In genomic region chr19:48135411-48135810, GRCh38 we compare ENCODE assay signal across 16 cellular contexts. TPM values are rescaled to one million over a fixed set of nuclear protein-coding genes. Genes with fewer than 3 reads are reported as not detected.
A peak's percentile ranks its signal among the peaks of the same experiment; 100 is the strongest.
DNase-seq lines count a peak whose midpoint lies in the region; ATAC-seq and TF ChIP-seq lines count a peak whose summit lies in the region.
"Had no signal": no experiment of that assay in that cellular context is flagged by ENCODE, and none has a peak within 500 bp of the region (broad histone marks: within the 10 kb centered on the region; RNA-seq: fewer than 3 reads in every experiment).

No MANE protein-coding gene starts in this region.

- no peaks in the 10 kb centered on the region for H3K4me1 ChIP-seq in mucosa of descending colon (ENCODE audit: low read depth)
- H3K4me1 ChIP-seq: uterus had no signal

- H3K9me3 ChIP-seq in mucosa of descending colon: no peaks in the 10 kb centered on the region
- H3K9me3 ChIP-seq: ovary, uterus had no signal

- no peak overlapping the region for H3K4me3 Mint-ChIP-seq in activated CD4-positive, alpha-beta T cell treated with anti-CD3 and anti-CD28 coated beads for 36 hours
- H3K4me3 Mint-ChIP-seq in activated naive CD8-positive, alpha-beta T cell treated with anti-CD3 and anti-CD28 coated beads for 36 hours: no peak overlapping the region
- H3K4me3 Mint-ChIP-seq: immature natural killer cell had no signal

- intact Hi-C loops in activated CD4-positive, alpha-beta T cell treated with anti-CD3 and anti-CD28 coated beads for 36 hours (cut with DNase I, micrococcal nuclease): no loop called here
- intact Hi-C loops in mucosa of descending colon (cut with DNase I, micrococcal nuclease): no loop called here

- peaks cover 45% of the 10 kb centered on the region for H3K36me3 Mint-ChIP-seq in activated CD4-positive, alpha-beta T cell treated with anti-CD3 and anti-CD28 coated beads for 36 hours (ENCODE audit: low read depth)
- H3K36me3 Mint-ChIP-seq in activated naive CD8-positive, alpha-beta T cell treated with anti-CD3 and anti-CD28 coated beads for 36 hours: peaks cover 16% of the 10 kb centered on the region

- no peak for TF ChIP-seq CTCF in mucosa of descending colon (IDR thresholded peaks at IDR 0.05)

- POLR2A ChIA-PET in activated CD4-positive, alpha-beta T cell treated with anti-CD3 and anti-CD28 coated beads for 36 hours (lab: Charles Lee): no interaction called here

- CTCF ChIA-PET in activated CD4-positive, alpha-beta T cell treated with anti-CD3 and anti-CD28 coated beads for 36 hours (lab: Charles Lee): no interaction called here

- H3K9me3 Mint-ChIP-seq in activated CD4-positive, alpha-beta T cell treated with anti-CD3 and anti-CD28 coated beads for 36 hours (ENCODE audit: low read depth): no peaks in the 10 kb centered on the region
- H3K9me3 Mint-ChIP-seq in activated naive CD8-positive, alpha-beta T cell treated with anti-CD3 and anti-CD28 coated beads for 36 hours: no peaks in the 10 kb centered on the region
- H3K9me3 Mint-ChIP-seq: immature natural killer cell had no signal

- H3K4me3 ChIP-seq in mucosa of descending colon: no peak overlapping the region
- H3K4me3 ChIP-seq: ovary, SK-N-MC, uterus had no signal

- ATAC-seq in activated CD4-positive, alpha-beta T cell treated with anti-CD3 and anti-CD28 coated beads for 36 hours: peak; percentile 74
- ATAC-seq in mucosa of descending colon: peak; percentile 20
- no peak for ATAC-seq in GM21717 (IDR thresholded peaks at IDR 0.05; ENCODE audit: unreplicated experiment)

- no peaks in the 10 kb centered on the region for H3K27me3 Mint-ChIP-seq in activated CD4-positive, alpha-beta T cell treated with anti-CD3 and anti-CD28 coated beads for 36 hours
- no peaks in the 10 kb centered on the region for H3K27me3 Mint-ChIP-seq in activated naive CD8-positive, alpha-beta T cell treated with anti-CD3 and anti-CD28 coated beads for 36 hours

- peak; percentile 66 for DNase-seq in activated CD4-positive, alpha-beta T cell treated with anti-CD3 and anti-CD28 coated beads for 36 hours
- no peak for DNase-seq in activated CD4-positive, alpha-beta T cell treated with anti-CD3 and anti-CD28 coated beads, Interleukin-2, amount 50 U/mL, for 1 hour
- DNase-seq in ELR (ENCODE audit: low read depth): peak; percentile 15
- peak; percentile 18 for DNase-seq in activated naive CD8-positive, alpha-beta T cell treated with anti-CD3 and anti-CD28 coated beads for 36 hours
- no peak for DNase-seq in mucosa of descending colon
- DNase-seq in DMS153 (lab: John Stamatoyannopoulos, UW): no peak
- DNase-seq in SHP77 (lab: John Stamatoyannopoulos, UW): no peak
- DNase-seq: aorta, cortex of kidney, immature natural killer cell, KBM-7, NCI-H1930, uterus had no signal

- H3K4me1 Mint-ChIP-seq in activated CD4-positive, alpha-beta T cell treated with anti-CD3 and anti-CD28 coated beads for 36 hours: no peaks in the 10 kb centered on the region
- no peaks in the 10 kb centered on the region for H3K4me1 Mint-ChIP-seq in activated naive CD8-positive, alpha-beta T cell treated with anti-CD3 and anti-CD28 coated beads for 36 hours
- H3K4me1 Mint-ChIP-seq: immature natural killer cell had no signal

- H3K36me3 ChIP-seq in mucosa of descending colon (ENCODE audit: low read depth): no peaks in the 10 kb centered on the region
- H3K36me3 ChIP-seq: ovary, uterus had no signal

- H3K27ac Mint-ChIP-seq in activated CD4-positive, alpha-beta T cell treated with anti-CD3 and anti-CD28 coated beads for 36 hours: no peak overlapping the region
- H3K27ac Mint-ChIP-seq in activated naive CD8-positive, alpha-beta T cell treated with anti-CD3 and anti-CD28 coated beads for 36 hours: no peak overlapping the region

RNA-seq across cellular contexts. Expression of gene PLA2G4C, which starts 24.8 kb away (rescaled TPM):
- 10 to 100 TPM; 11.5 to 12.4 TPM for total RNA-seq in activated CD4-positive, alpha-beta T cell treated with anti-CD3 and anti-CD28 coated beads for 36 hours
- 1 to 10 TPM; 2.0 to 2.5 TPM for total RNA-seq in activated naive CD8-positive, alpha-beta T cell treated with anti-CD3 and anti-CD28 coated beads for 36 hours
- 10 to 100 TPM in 1 of 3 donors, 1 to 10 TPM in 2; 5.0 to 13.1 (median 7.8) TPM for total RNA-seq in mucosa of descending colon

RNA-seq across cellular contexts. Expression of gene LIG1, which starts 34.7 kb away (rescaled TPM):
- 100 to 1,000 TPM; 193 to 194 TPM for total RNA-seq in activated CD4-positive, alpha-beta T cell treated with anti-CD3 and anti-CD28 coated beads for 36 hours
- total RNA-seq in activated naive CD8-positive, alpha-beta T cell treated with anti-CD3 and anti-CD28 coated beads for 36 hours: 100 to 1,000 TPM; 147 to 165 TPM
- 10 to 100 TPM; 16.0 to 42.7 (median 29.6) TPM for total RNA-seq in mucosa of descending colon

RNA-seq across cellular contexts. Expression of gene ZSWIM9, which starts 35.1 kb away (rescaled TPM):
- 10 to 100 TPM in 1 of 2 experiments, 1 to 10 TPM in 1; 7.4 to 10.9 TPM for total RNA-seq in activated CD4-positive, alpha-beta T cell treated with anti-CD3 and anti-CD28 coated beads for 36 hours
- 1 to 10 TPM; 7.3 to 7.7 TPM for total RNA-seq in activated naive CD8-positive, alpha-beta T cell treated with anti-CD3 and anti-CD28 coated beads for 36 hours
- 10 to 100 TPM in 1 of 3 donors, 1 to 10 TPM in 2; 6.0 to 12.9 (median 8.7) TPM for total RNA-seq in mucosa of descending colon

Comparison
In these comparisons a context has a peak if more than half of its experiments do, and no peak if none do; other contexts are left out.
1. DNase-seq: peak in activated CD4-positive, alpha-beta T cell treated with anti-CD3 and anti-CD28 coated beads for 36 hours (single experiment), ELR (single experiment) and activated naive CD8-positive, alpha-beta T cell treated with anti-CD3 and anti-CD28 coated beads for 36 hours (single experiment); none in activated CD4-positive, alpha-beta T cell treated with anti-CD3 and anti-CD28 coated beads, Interleukin-2, amount 50 U/mL, for 1 hour (single experiment), mucosa of descending colon (0 of 3), DMS153 (single experiment) and SHP77 (0 of 2).